ENCODE assay signal across 8 cellular contexts in the genomic region with DNA sequence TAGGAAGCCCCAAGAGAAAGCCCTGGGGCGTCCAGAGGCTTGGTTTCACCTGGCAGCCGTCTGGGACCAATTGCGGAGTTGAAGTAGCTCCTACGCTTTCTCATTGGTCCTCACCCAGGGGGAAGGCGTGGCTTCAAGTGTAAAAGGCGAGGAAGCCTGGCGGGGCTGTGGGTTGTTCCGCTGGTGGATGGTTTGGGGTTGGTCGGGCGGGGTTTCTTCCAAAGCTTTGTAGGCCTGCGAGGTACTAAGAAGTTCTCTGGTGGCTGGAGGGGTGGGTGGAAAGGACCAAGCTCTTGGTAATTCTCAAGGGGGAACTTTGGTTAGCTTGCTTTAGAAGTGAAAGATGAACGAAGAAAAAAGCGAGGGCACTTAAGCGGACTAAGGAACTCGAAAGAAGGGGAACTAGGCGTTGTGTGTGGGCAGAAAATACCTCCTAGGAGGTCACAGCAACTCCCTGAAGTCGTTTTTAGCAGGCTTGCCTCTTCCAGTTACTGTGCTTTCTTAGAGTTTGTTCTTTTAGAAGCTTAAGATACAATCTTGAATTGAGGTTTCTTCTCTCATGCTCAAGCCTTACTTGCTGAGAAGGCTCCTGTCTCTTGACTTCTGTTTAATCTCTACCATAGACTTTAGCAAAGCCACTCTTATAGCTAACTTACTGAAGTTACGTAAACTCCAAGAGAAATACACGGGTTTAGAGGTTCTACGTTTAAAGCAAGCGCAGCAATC. TPM values are rescaled to one million over a fixed set of nuclear protein-coding genes. Genes with fewer than 3 reads are reported as not detected.
DNase-seq lines count a peak whose midpoint lies in the region; ATAC-seq and TF ChIP-seq lines count a peak whose summit lies in the region.

No MANE protein-coding gene starts in this region.

- H3K9me3 ChIP-seq in adrenal gland (replicated peaks in 1 of 3), result no peaks in the 10 kb centered on the region
- H3K9me3 ChIP-seq in tibial nerve, result no peaks in the 10 kb centered on the region

- peak overlapping the region; percentile 81 for H3K4me3 Mint-ChIP-seq in T-helper 2 cell treated with Interferon-gamma antibody and Interleukin-4, amounts not matched to agents 5 μg/mL and 100 μg/mL, for 36 hours
- no peak overlapping the region for H3K4me3 Mint-ChIP-seq in nephron progenitor cell

- H3K4me1 ChIP-seq in adrenal gland (replicated peaks in 1 of 2), result no peaks in the 10 kb centered on the region
- H3K4me1 ChIP-seq in tibial nerve, result no peaks in the 10 kb centered on the region

- TF ChIP-seq POLR2A in adrenal gland (IDR thresholded peaks at IDR 0.05) (no peak), tibial nerve (IDR thresholded peaks at IDR 0.05) (peak in 1 of 2 donors; percentile 20)

- no peaks in the 10 kb centered on the region for H3K27me3 Mint-ChIP-seq in T-helper 2 cell treated with Interferon-gamma antibody and Interleukin-4, amounts not matched to agents 5 μg/mL and 100 μg/mL, for 36 hours (ENCODE audit: low read depth)
- peaks cover 42% of the 10 kb centered on the region for H3K27me3 Mint-ChIP-seq in nephron progenitor cell (ENCODE audit: low read depth, poor library complexity)

- H3K27ac ChIP-seq in adrenal gland (peak overlapping the region in 1 of 5 donors; percentile 36), tibial nerve (peak overlapping the region in 2 of 4 donors; percentile 6 to 36)

- no peaks in the 10 kb centered on the region for H3K36me3 ChIP-seq in adrenal gland (replicated peaks in 1 of 2)
- no peaks in the 10 kb centered on the region for H3K36me3 ChIP-seq in tibial nerve

- no peaks in the 10 kb centered on the region for H3K9me3 Mint-ChIP-seq in T-helper 2 cell treated with Interferon-gamma antibody and Interleukin-4, amounts not matched to agents 5 μg/mL and 100 μg/mL, for 36 hours
- peaks cover 12% of the 10 kb centered on the region for H3K9me3 Mint-ChIP-seq in nephron progenitor cell

- no peak for TF ChIP-seq CTCF in adrenal gland (IDR thresholded peaks at IDR 0.05)
- no peak for TF ChIP-seq CTCF in nephron progenitor cell (IDR thresholded peaks at IDR 0.05)
- TF ChIP-seq CTCF in tibial nerve (IDR thresholded peaks at IDR 0.05), result no peak

- intact Hi-C loops in adrenal gland (cut with DNase I), result no loop called here

- no peaks in the 10 kb centered on the region for H3K27me3 ChIP-seq in adrenal gland
- H3K27me3 ChIP-seq in tibial nerve, result no peaks in the 10 kb centered on the region

- peak overlapping the region; percentile 97 for H3K27ac Mint-ChIP-seq in T-helper 2 cell treated with Interferon-gamma antibody and Interleukin-4, amounts not matched to agents 5 μg/mL and 100 μg/mL, for 36 hours
- no peak overlapping the region for H3K27ac Mint-ChIP-seq in nephron progenitor cell

- 67 to 82% (median 73%) methylated on average over 21 of the region's 21 CpGs for WGBS in adrenal gland, 4 donors
- WGBS in tibial nerve, 2 donors, result 76 to 82% methylated on average over 21 of the region's 21 CpGs

- peak; percentile 84 for DNase-seq in T-helper 2 cell treated with Interferon-gamma antibody and Interleukin-4, amounts not matched to agents 5 μg/mL and 100 μg/mL, for 36 hours (ENCODE audit: low spot score)
- DNase-seq in adrenal gland (peak; percentile 21 to 60 (median 35)), nephron progenitor cell (peak; percentile 18), tibial nerve (ENCODE audit: low spot score in 2 of 2) (peak; percentile 28 to 41), DMS153 treated with DMSO at 0.1 percent for 48 hours (lab: John Stamatoyannopoulos, UW; ENCODE audit: unreplicated experiment) (no peak), HPDE6-E6E7 (ENCODE audit: extremely low spot score) (no peak)

- H3K4me3 ChIP-seq in adrenal gland, result no peak overlapping the region
- H3K4me3 ChIP-seq in tibial nerve, result peak overlapping the region in 1 of 4 donors; percentile 29

- no peak for TF ChIP-seq EP300 in tibial nerve (IDR thresholded peaks at IDR 0.05)

- H3K36me3 Mint-ChIP-seq in T-helper 2 cell treated with Interferon-gamma antibody and Interleukin-4, amounts not matched to agents 5 μg/mL and 100 μg/mL, for 36 hours (ENCODE audit: low read depth), result peaks cover 1% of the 10 kb centered on the region
- no peaks in the 10 kb centered on the region for H3K36me3 Mint-ChIP-seq in nephron progenitor cell (ENCODE audit: low read depth)

- ATAC-seq in GM18868 (IDR thresholded peaks at IDR 0.05; ENCODE audit: unreplicated experiment) (peak; percentile 83), HG03045 (IDR thresholded peaks at IDR 0.05; ENCODE audit: unreplicated experiment) (peak; percentile 96)

- H3K4me1 Mint-ChIP-seq in T-helper 2 cell treated with Interferon-gamma antibody and Interleukin-4, amounts not matched to agents 5 μg/mL and 100 μg/mL, for 36 hours (ENCODE audit: low read depth), result peaks cover 51% of the 10 kb centered on the region
- H3K4me1 Mint-ChIP-seq in nephron progenitor cell, result no peaks in the 10 kb centered on the region

RNA-seq across cellular contexts. Expression of a gene that starts 36.7 kb away (rescaled TPM):
- total RNA-seq in adrenal gland (10 to 100 TPM in 7 of 8 donors, 1 to 10 TPM in 1; 8.5 to 69.2 (median 28.1) TPM), tibial nerve (10 to 100 TPM; 21.0 to 36.7 (median 27.9) TPM)
- polyA plus RNA-seq in adrenal gland, result 10 to 100 TPM in 1 of 3 donors, 1 to 10 TPM in 2; 5.4 to 20.8 (median 9.9) TPM

Comparison
In these comparisons a context has a peak if more than half of its experiments do, and no peak if none do; other contexts are left out.
1. DNase-seq: peak in T-helper 2 cell treated with Interferon-gamma antibody and Interleukin-4, amounts not matched to agents 5 μg/mL and 100 μg/mL, for 36 hours (single experiment), adrenal gland (7 of 7), nephron progenitor cell (single experiment) and tibial nerve (2 of 2); none in DMS153 treated with DMSO at 0.1 percent for 48 hours (single experiment) and HPDE6-E6E7 (single experiment).